In the genomic region with DNA sequence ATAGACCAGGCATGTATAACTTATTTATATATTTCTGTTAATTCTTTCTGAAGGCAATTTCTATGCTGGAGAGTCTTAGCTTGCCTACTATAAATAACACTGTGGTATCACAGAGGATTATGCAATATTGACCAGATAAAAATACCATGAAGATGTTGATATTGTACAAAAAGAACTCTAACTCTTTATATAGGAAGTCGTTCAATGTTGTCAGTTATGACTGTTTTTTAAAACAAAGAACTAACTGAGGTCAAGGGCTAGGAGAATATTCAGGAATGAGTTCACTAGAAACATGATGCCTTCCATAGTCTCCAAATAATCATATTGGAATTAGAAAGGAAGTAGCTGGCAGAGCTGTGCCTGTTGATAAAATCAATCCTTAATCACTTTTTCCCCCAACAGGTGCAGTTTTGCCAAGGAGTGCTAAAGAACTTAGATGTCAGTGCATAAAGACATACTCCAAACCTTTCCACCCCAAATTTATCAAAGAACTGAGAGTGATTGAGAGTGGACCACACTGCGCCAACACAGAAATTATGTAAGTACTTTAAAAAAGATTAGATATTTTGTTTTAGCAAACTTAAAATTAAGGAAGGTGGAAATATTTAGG, we compare ENCODE assay signal across 13 cellular contexts. TPM values are rescaled to one million over a fixed set of nuclear protein-coding genes. Genes with fewer than 3 reads are reported as not detected.
A peak's percentile ranks its signal among the peaks of the same experiment; 100 is the strongest.
DNase-seq lines count a peak whose midpoint lies in the region; ATAC-seq, FAIRE-seq and TF ChIP-seq lines count a peak whose summit lies in the region.
"Had no signal": no experiment of that assay in that cellular context is flagged by ENCODE, and none has a peak within 500 bp of the region (broad histone marks: within the 10 kb centered on the region; RNA-seq: fewer than 3 reads in every experiment).

No MANE protein-coding gene starts in this region.

- in situ Hi-C loops in astrocyte of the spinal cord (cut with HindIII; ENCODE audit: low sequenced_read_pairs): no loop called here

- H3K9me3 ChIP-seq in Peyer's patch (no peaks in the 10 kb centered on the region), colonic mucosa (no peaks in the 10 kb centered on the region)
- H3K9me3 ChIP-seq: lower lobe of right lung had no signal

- intact Hi-C loops in colonic mucosa (cut with DNase I): no loop called here

- peak overlapping the region; percentile 22 for H3K4me3 ChIP-seq in astrocyte of the spinal cord (ENCODE audit: low read depth, low read length)
- H3K4me3 ChIP-seq in Peyer's patch: no peak overlapping the region
- H3K4me3 ChIP-seq in colonic mucosa: no peak overlapping the region
- H3K4me3 ChIP-seq: lower lobe of right lung had no signal

- H3K36me3 ChIP-seq in Peyer's patch (no peaks in the 10 kb centered on the region), colonic mucosa (no peaks in the 10 kb centered on the region)
- H3K36me3 ChIP-seq: lower lobe of right lung had no signal

- TF ChIP-seq POLR2A in Peyer's patch (IDR thresholded peaks at IDR 0.05): no peak

- no peak for TF ChIP-seq CTCF in astrocyte of the spinal cord (IDR thresholded peaks at IDR 0.05; ENCODE audit: low read depth, low read length)
- TF ChIP-seq CTCF in Peyer's patch (IDR thresholded peaks at IDR 0.05): no peak
- no peak for TF ChIP-seq CTCF in colonic mucosa (IDR thresholded peaks at IDR 0.05)

- H3K27me3 ChIP-seq in Peyer's patch (no peaks in the 10 kb centered on the region), colonic mucosa (no peaks in the 10 kb centered on the region)

- DNase-seq in GM18507 (ENCODE audit: extremely low spot score, insufficient read length, low read depth) (no peak), Kasumi-1 (lab: John Stamatoyannopoulos, UW) (peak; percentile 52 to 56), astrocyte of the spinal cord (ENCODE audit: low read depth, low spot score) (no peak), myocyte (ENCODE audit: low read depth) (peak; percentile 18), Peyer's patch (no peak), colonic mucosa (no peak)
- DNase-seq: activated CD4-positive, alpha-beta memory T cell treated with anti-CD3 and anti-CD28 coated beads for 36 hours; CD4-positive, CD25-positive, alpha-beta regulatory T cell; natural killer cell; NCI-H526 had no signal

- H3K9ac ChIP-seq in colonic mucosa (ENCODE audit: low read depth in 2 of 2, low read length in 2 of 2): no peak overlapping the region

- no peaks in the 10 kb centered on the region for H3K4me1 ChIP-seq in Peyer's patch
- H3K4me1 ChIP-seq in colonic mucosa: no peaks in the 10 kb centered on the region

- FAIRE-seq in GM18507 (lab: Jason Lieb, UNC): peak; percentile 44

- H3K27ac ChIP-seq in Peyer's patch (no peak overlapping the region), colonic mucosa (no peak overlapping the region)
- H3K27ac ChIP-seq: lower lobe of right lung, RWPE1 had no signal

- no peak for ATAC-seq in GM19395 (IDR thresholded peaks at IDR 0.05; ENCODE audit: unreplicated experiment)

RNA-seq across cellular contexts. Expression of gene CXCL8, which starts 0.9 kb away (rescaled TPM):
- total RNA-seq in myocyte: 2.1 and 2.8 TPM in 2 replicates
- 0.20 TPM for polyA plus RNA-seq in myocyte (2012)
- 10 to 100 TPM in 1 of 4 donors, not detected in 3; 25.6 TPM for total RNA-seq in Peyer's patch
- 1 to 10 TPM in 1 of 2 donors, under 1 TPM in 1; 0.89 to 4.7 TPM for total RNA-seq in colonic mucosa

Comparison
In these comparisons a context has a peak if more than half of its experiments do, and no peak if none do; other contexts are left out.
1. DNase-seq: peak in Kasumi-1 (2 of 2) and myocyte (single experiment); none in GM18507 (single experiment), astrocyte of the spinal cord (single experiment), Peyer's patch (0 of 3) and colonic mucosa (single experiment).